In genomic region chr2:137173514-137173913, GRCh38 we compare ENCODE assay signal across 8 cellular contexts.
DNase-seq lines count a peak whose midpoint lies in the region; ATAC-seq, FAIRE-seq and TF ChIP-seq lines count a peak whose summit lies in the region.

No MANE protein-coding gene starts in this region.

- H3K4me3 ChIP-seq in GM12865 (ENCODE audit: low read depth, low read length) = no peak overlapping the region

- no peaks in the 10 kb centered on the region for H3K36me3 Mint-ChIP-seq in activated T-cell treated with anti-CD3 and anti-CD28 coated beads, Interleukin-2, amount 50 U/mL, for 24 hours (ENCODE audit: low read depth)

- no peaks in the 10 kb centered on the region for H3K9me3 Mint-ChIP-seq in activated T-cell treated with anti-CD3 and anti-CD28 coated beads, Interleukin-2, amount 50 U/mL, for 24 hours

- no peaks in the 10 kb centered on the region for H3K27me3 ChIP-seq in foreskin keratinocyte

- no peak overlapping the region for H3K27ac Mint-ChIP-seq in activated T-cell treated with anti-CD3 and anti-CD28 coated beads, Interleukin-2, amount 50 U/mL, for 24 hours

- no peak for FAIRE-seq in D721Med (lab: Jason Lieb, UNC)

- peaks cover 13% of the 10 kb centered on the region for H3K4me1 ChIP-seq in foreskin keratinocyte

- ATAC-seq in GM21576 (IDR thresholded peaks at IDR 0.05; ENCODE audit: unreplicated experiment) (peak; percentile 93), foreskin keratinocyte (peak; percentile 83)

- TF ChIP-seq CTCF in GM12865 (IDR thresholded peaks at IDR 0.05; ENCODE audit: insufficient read depth, low read depth, low read length, missing control alignments) (peak; percentile 41), foreskin keratinocyte (conservative IDR thresholded peaks at IDR 0.05) (peak; percentile 64), D721Med (IDR thresholded peaks at IDR 0.05; ENCODE audit: insufficient read depth, missing control alignments) (no peak)

- no peak overlapping the region for H3K27ac ChIP-seq in foreskin keratinocyte

- no peaks in the 10 kb centered on the region for H3K27me3 Mint-ChIP-seq in activated T-cell treated with anti-CD3 and anti-CD28 coated beads, Interleukin-2, amount 50 U/mL, for 24 hours

- no peaks in the 10 kb centered on the region for H3K4me1 Mint-ChIP-seq in activated T-cell treated with anti-CD3 and anti-CD28 coated beads, Interleukin-2, amount 50 U/mL, for 24 hours (ENCODE audit: low read depth)

- no peak overlapping the region for H3K4me3 Mint-ChIP-seq in activated T-cell treated with anti-CD3 and anti-CD28 coated beads, Interleukin-2, amount 50 U/mL, for 24 hours

- DNase-seq in GM12865 (ENCODE audit: low read depth) (peak; percentile 70), HT1080 (ENCODE audit: low read depth) (peak; percentile 44), foreskin keratinocyte (peak in 1 of 2 donors; percentile 47), D721Med (ENCODE audit: insufficient read length, low spot score) (no peak), NCI-H510A (lab: John Stamatoyannopoulos, UW) (no peak), NCI-H1048 (lab: John Stamatoyannopoulos, UW) (no peak)
- no peak for DNase-seq in activated T-cell treated with anti-CD3 and anti-CD28 coated beads, Interleukin-2, amount 50 U/mL, for 24 hours

Comparison
In these comparisons a context has a peak if more than half of its experiments do, and no peak if none do; other contexts are left out.
1. DNase-seq: peak in GM12865 (single experiment) and HT1080 (single experiment); none in activated T-cell treated with anti-CD3 and anti-CD28 coated beads, Interleukin-2, amount 50 U/mL, for 24 hours (single experiment), D721Med (single experiment), NCI-H510A (single experiment) and NCI-H1048 (single experiment).